Comparison of ENCODE assay signal across 13 cellular contexts in genomic region chr5:139141410-139141809, GRCh38. TPM values are rescaled to one million over a fixed set of nuclear protein-coding genes. Genes with fewer than 3 reads are reported as not detected.
DNase-seq lines count a peak whose midpoint lies in the region; ATAC-seq and TF ChIP-seq lines count a peak whose summit lies in the region.
"Had no signal": no experiment of that assay in that cellular context is flagged by ENCODE, and none has a peak within 500 bp of the region (broad histone marks: within the 10 kb centered on the region; RNA-seq: fewer than 3 reads in every experiment).

No MANE protein-coding gene starts in this region.

- TF ChIP-seq CTCF in right atrium auricular region (IDR thresholded peaks at IDR 0.05) (no peak), dorsolateral prefrontal cortex (IDR thresholded peaks at IDR 0.05 in 54 of 56, conservative IDR thresholded peaks at IDR 0.05 in 2 of 56; ENCODE audit: low read depth in 1 of 56, partially characterized antibody in 56 of 56) (no peak), ovary (IDR thresholded peaks at IDR 0.05) (no peak)

- no peaks in the 10 kb centered on the region for H3K27me3 Mint-ChIP-seq in activated T-helper 2 cell treated with anti-CD3 and anti-CD28 coated beads, Interferon-gamma antibody, Interleukin-2, Interleukin-4, amounts not matched to agents 10 μg/mL and 5 μg/mL and 100 μg/mL, durations not matched to agents 14 hours and 24 hours and 36 hours (ENCODE audit: low read depth)
- H3K27me3 Mint-ChIP-seq in naive thymus-derived CD8-positive, alpha-beta T cell: no peaks in the 10 kb centered on the region
- H3K27me3 Mint-ChIP-seq: activated T-cell treated with anti-CD3 and anti-CD28 coated beads, Interleukin-2, amount 50 U/mL, for 24 hours had no signal

- no peak for DNase-seq in right atrium auricular region (ENCODE audit: low spot score)
- no peak for DNase-seq in Right ventricle myocardium superior
- DNase-seq in dorsolateral prefrontal cortex: no peak
- peak in 3 of 5 donors; percentile 50 to 66 (median 59) for DNase-seq in ovary
- no peak for DNase-seq in activated T-helper 2 cell treated with anti-CD3 and anti-CD28 coated beads, Interferon-gamma antibody, Interleukin-2, Interleukin-4, amounts not matched to agents 10 μg/mL and 5 μg/mL and 100 μg/mL, durations not matched to agents 14 hours and 24 hours and 36 hours (ENCODE audit: low spot score)
- no peak for DNase-seq in naive thymus-derived CD8-positive, alpha-beta T cell
- DNase-seq: activated T-cell treated with anti-CD3 and anti-CD28 coated beads, Interleukin-2, amount 50 U/mL, for 24 hours; NCI-H1436 treated with DMSO at 0.1 percent for 48 hours; NCI-H526 treated with DMSO at 0.1 percent for 48 hours had no signal

- H3K27me3 ChIP-seq in right atrium auricular region: no peaks in the 10 kb centered on the region
- H3K27me3 ChIP-seq in dorsolateral prefrontal cortex: no peaks in the 10 kb centered on the region
- H3K27me3 ChIP-seq in ovary: no peaks in the 10 kb centered on the region

- no peaks in the 10 kb centered on the region for H3K9me3 Mint-ChIP-seq in activated T-helper 2 cell treated with anti-CD3 and anti-CD28 coated beads, Interferon-gamma antibody, Interleukin-2, Interleukin-4, amounts not matched to agents 10 μg/mL and 5 μg/mL and 100 μg/mL, durations not matched to agents 14 hours and 24 hours and 36 hours
- H3K9me3 Mint-ChIP-seq in naive thymus-derived CD8-positive, alpha-beta T cell: no peaks in the 10 kb centered on the region
- H3K9me3 Mint-ChIP-seq: activated T-cell treated with anti-CD3 and anti-CD28 coated beads, Interleukin-2, amount 50 U/mL, for 24 hours; WTC11 had no signal

- H3K4me1 Mint-ChIP-seq in activated T-helper 2 cell treated with anti-CD3 and anti-CD28 coated beads, Interferon-gamma antibody, Interleukin-2, Interleukin-4, amounts not matched to agents 10 μg/mL and 5 μg/mL and 100 μg/mL, durations not matched to agents 14 hours and 24 hours and 36 hours (ENCODE audit: low read depth): peaks cover 20% of the 10 kb centered on the region
- peaks cover 7 to 26% (median 12%) of the 10 kb centered on the region in 4 donors for H3K4me1 Mint-ChIP-seq in naive thymus-derived CD8-positive, alpha-beta T cell

- WGBS in ovary, 3 donors: 26 to 47% (median 29%) methylated on average over 1 of the region's 1 CpG

- no peak for TF ChIP-seq EP300 in ovary (IDR thresholded peaks at IDR 0.05)

- POLR2A ChIA-PET in naive thymus-derived CD8-positive, alpha-beta T cell (lab: Charles Lee): no interaction called here

- intact Hi-C loops in Right ventricle myocardium superior (cut with DNase I): no loop called here
- intact Hi-C loops in dorsolateral prefrontal cortex (cut with DNase I): no loop called here
- intact Hi-C loops in ovary (cut with DNase I): no loop called here
- intact Hi-C loops in activated T-helper 2 cell treated with anti-CD3 and anti-CD28 coated beads, Interferon-gamma antibody, Interleukin-2, Interleukin-4, amounts not matched to agents 10 μg/mL and 5 μg/mL and 100 μg/mL, durations not matched to agents 14 hours and 24 hours and 36 hours (cut with micrococcal nuclease): no loop called here

- ATAC-seq in Right ventricle myocardium superior (ENCODE audit: poor library complexity) (no peak), HG03139 (IDR thresholded peaks at IDR 0.05; ENCODE audit: unreplicated experiment) (no peak), HG03378 (IDR thresholded peaks at IDR 0.05; ENCODE audit: unreplicated experiment) (no peak)
- no peak for ATAC-seq in naive thymus-derived CD8-positive, alpha-beta T cell
- ATAC-seq: WTC11 had no signal

- H3K4me1 ChIP-seq in right atrium auricular region (peaks cover 0 to 50% of the 10 kb centered on the region in 2 donors), ovary (ENCODE audit: insufficient read depth) (peaks cover 23% of the 10 kb centered on the region)

- H3K4me3 ChIP-seq in right atrium auricular region (no peak overlapping the region), dorsolateral prefrontal cortex (peak overlapping the region in 1 of 59 donors; percentile 19), ovary (no peak overlapping the region)
- H3K4me3 ChIP-seq: mucosa of descending colon had no signal

- H3K4me3 Mint-ChIP-seq in activated T-helper 2 cell treated with anti-CD3 and anti-CD28 coated beads, Interferon-gamma antibody, Interleukin-2, Interleukin-4, amounts not matched to agents 10 μg/mL and 5 μg/mL and 100 μg/mL, durations not matched to agents 14 hours and 24 hours and 36 hours (ENCODE audit: low read depth): no peak overlapping the region
- H3K4me3 Mint-ChIP-seq in naive thymus-derived CD8-positive, alpha-beta T cell: no peak overlapping the region
- H3K4me3 Mint-ChIP-seq: activated T-cell treated with anti-CD3 and anti-CD28 coated beads, Interleukin-2, amount 50 U/mL, for 24 hours; WTC11 had no signal

- no peak overlapping the region for H3K27ac Mint-ChIP-seq in activated T-helper 2 cell treated with anti-CD3 and anti-CD28 coated beads, Interferon-gamma antibody, Interleukin-2, Interleukin-4, amounts not matched to agents 10 μg/mL and 5 μg/mL and 100 μg/mL, durations not matched to agents 14 hours and 24 hours and 36 hours
- peak overlapping the region in 1 of 10 donors; percentile 43 for H3K27ac Mint-ChIP-seq in naive thymus-derived CD8-positive, alpha-beta T cell
- H3K27ac Mint-ChIP-seq: activated T-cell treated with anti-CD3 and anti-CD28 coated beads, Interleukin-2, amount 50 U/mL, for 24 hours; WTC11 had no signal

- no peak for TF ChIP-seq POLR2A in ovary (IDR thresholded peaks at IDR 0.05)

- H3K9me3 ChIP-seq in right atrium auricular region: no peaks in the 10 kb centered on the region
- no peaks in the 10 kb centered on the region for H3K9me3 ChIP-seq in ovary
- H3K9me3 ChIP-seq: mucosa of descending colon had no signal

- H3K36me3 Mint-ChIP-seq in activated T-helper 2 cell treated with anti-CD3 and anti-CD28 coated beads, Interferon-gamma antibody, Interleukin-2, Interleukin-4, amounts not matched to agents 10 μg/mL and 5 μg/mL and 100 μg/mL, durations not matched to agents 14 hours and 24 hours and 36 hours (ENCODE audit: low read depth): peaks cover 5% of the 10 kb centered on the region
- peaks cover 0 to 8% (median 4%) of the 10 kb centered on the region in 3 donors for H3K36me3 Mint-ChIP-seq in naive thymus-derived CD8-positive, alpha-beta T cell
- H3K36me3 Mint-ChIP-seq: WTC11 had no signal

- peak overlapping the region; percentile 60 to 72 for H3K27ac ChIP-seq in right atrium auricular region
- H3K27ac ChIP-seq in dorsolateral prefrontal cortex: peak overlapping the region in 56 of 59 donors; percentile 11 to 89 (median 74)
- peak overlapping the region in 1 of 2 donors; percentile 44 for H3K27ac ChIP-seq in ovary

- no peaks in the 10 kb centered on the region for H3K36me3 ChIP-seq in right atrium auricular region
- no peaks in the 10 kb centered on the region for H3K36me3 ChIP-seq in ovary

RNA-seq across cellular contexts. Expression of gene SIL1, which starts 56.8 kb away (rescaled TPM):
- total RNA-seq in right atrium auricular region (10 to 100 TPM; 32.7 to 41.3 TPM), Right ventricle myocardium superior (42.1 TPM), dorsolateral prefrontal cortex (10 to 100 TPM; 21.5 to 48.7 (median 34.1) TPM), ovary (10 to 100 TPM; 15.7 to 45.2 (median 34.9) TPM)
- polyA plus RNA-seq in ovary: 10 to 100 TPM; 29.5 to 93.0 TPM
- 31.1 and 37.8 TPM in 2 replicates for total RNA-seq in activated T-helper 2 cell treated with anti-CD3 and anti-CD28 coated beads, Interferon-gamma antibody, Interleukin-2, Interleukin-4, amounts not matched to agents 10 μg/mL and 5 μg/mL and 100 μg/mL, durations not matched to agents 14 hours and 24 hours and 36 hours
- total RNA-seq in naive thymus-derived CD8-positive, alpha-beta T cell: 10 to 100 TPM; 14.3 to 16.2 TPM
- polyA plus RNA-seq in naive thymus-derived CD8-positive, alpha-beta T cell: 10 to 100 TPM; 11.9 to 14.2 (median 13.5) TPM

Comparison
In these comparisons a context has a peak if more than half of its experiments do, and no peak if none do; other contexts are left out.
1. DNase-seq: peak in ovary (3 of 5); none in right atrium auricular region (single experiment), Right ventricle myocardium superior (single experiment), dorsolateral prefrontal cortex (0 of 10), activated T-helper 2 cell treated with anti-CD3 and anti-CD28 coated beads, Interferon-gamma antibody, Interleukin-2, Interleukin-4, amounts not matched to agents 10 μg/mL and 5 μg/mL and 100 μg/mL, durations not matched to agents 14 hours and 24 hours and 36 hours (single experiment) and naive thymus-derived CD8-positive, alpha-beta T cell (0 of 10).